ENCODE assay signal across 31 cellular contexts in genomic region chr21:29309703-29310102, GRCh38.
"Had no signal": no experiment of that assay in that cellular context is flagged by ENCODE, and none has a peak within 500 bp of the region (broad histone marks: within the 10 kb centered on the region; RNA-seq: fewer than 3 reads in every experiment).

No MANE protein-coding gene starts in this region.

- H3K9ac ChIP-seq: parathyroid adenoma had no signal

- H3K4me3 Mint-ChIP-seq: natural killer cell treated with Interleukin-12 subunit alpha and Interleukin-12 subunit beta and Interleukin-15 and Interleukin-18, amount 100 ng/mL, for 72 hours; nephron progenitor cell; neural crest cell; stimulated activated memory B cell treated with anti-CD40 and anti-IgM and Interleukin-4, amounts not matched to agents 10 μg/mL and 1 μg/mL and 100 μg/mL, for 72 hours; stimulated activated naive CD8-positive, alpha-beta T cell treated with anti-CD3 and anti-CD28 coated beads, Interleukin-15, amount 100 ng/mL, for 72 hours; type B pancreatic cell had no signal

- FAIRE-seq: small intestine had no signal

- H3K27ac Mint-ChIP-seq: naive thymus-derived CD8-positive, alpha-beta T cell; natural killer cell treated with Interleukin-12 subunit alpha and Interleukin-12 subunit beta and Interleukin-15 and Interleukin-18, amount 100 ng/mL, for 72 hours; nephron progenitor cell; progenitor cell of endocrine pancreas; stimulated activated naive CD8-positive, alpha-beta T cell treated with anti-CD3 and anti-CD28 coated beads, Interleukin-15, amount 100 ng/mL, for 72 hours; type B pancreatic cell had no signal

- H3K27me3 Mint-ChIP-seq: naive thymus-derived CD8-positive, alpha-beta T cell; natural killer cell treated with Interleukin-12 subunit alpha and Interleukin-12 subunit beta and Interleukin-15 and Interleukin-18, amount 100 ng/mL, for 72 hours; progenitor cell of endocrine pancreas; stimulated activated memory B cell treated with anti-CD40 and anti-IgM and Interleukin-4, amounts not matched to agents 10 μg/mL and 1 μg/mL and 100 μg/mL, for 72 hours; stimulated activated naive CD8-positive, alpha-beta T cell treated with anti-CD3 and anti-CD28 coated beads, Interleukin-15, amount 100 ng/mL, for 72 hours; type B pancreatic cell had no signal

- H2AFZ ChIP-seq: parathyroid adenoma had no signal

- H3K9me3 Mint-ChIP-seq: naive thymus-derived CD8-positive, alpha-beta T cell; natural killer cell treated with Interleukin-12 subunit alpha and Interleukin-12 subunit beta and Interleukin-15 and Interleukin-18, amount 100 ng/mL, for 72 hours; type B pancreatic cell had no signal

- DNase-seq: naive thymus-derived CD8-positive, alpha-beta T cell; nephron progenitor cell; nucleus accumbens; ovary; posterior cingulate gyrus; psoas muscle; right cardiac atrium; right lobe of liver; sigmoid colon; small intestine; stimulated activated CD4-positive, alpha-beta T cell treated with anti-CD3 and anti-CD28 coated beads, Interleukin-15, amount 100 ng/mL, for 24 hours; stimulated activated CD4-positive, alpha-beta T cell treated with anti-CD3 and anti-CD28 coated beads, Interleukin-2, amount 100 ng/mL, for 24 hours; stimulated activated CD4-positive, alpha-beta T cell treated with anti-CD3 and anti-CD28 coated beads, Interleukin-2, amount 100 ng/mL, for 48 hours; stimulated activated CD4-positive, alpha-beta T cell treated with anti-CD3 and anti-CD28 coated beads, Interleukin-4, amount 100 ng/mL, for 24 hours; stimulated activated naive CD4-positive, alpha-beta T cell; stimulated activated naive CD8-positive, alpha-beta T cell treated with anti-CD3 and anti-CD28 coated beads, Interleukin-15, amount 100 ng/mL, for 72 hours; stimulated activated naive CD8-positive, alpha-beta T cell treated with anti-CD3 and anti-CD28 coated beads, Interleukin-15, Interleukin-2, amounts not matched to agents 100 U/mL and 50 U/mL, for 24 hours; substantia nigra; testis; tibial artery; transverse colon; upper lobe of right lung; uterus had no signal

- H3K4me3 ChIP-seq: ovary, psoas muscle, right lobe of liver, sigmoid colon, suprapubic skin, testis, tibial artery, transverse colon, upper lobe of right lung, uterus had no signal

- H3K27ac ChIP-seq: neutrophil, ovary, parathyroid adenoma, psoas muscle, right lobe of liver, sigmoid colon, suprapubic skin, testis, tibial artery, transverse colon, upper lobe of right lung, uterus had no signal

- H3K9me3 ChIP-seq: neutrophil, ovary, psoas muscle, right lobe of liver, sigmoid colon, suprapubic skin, testis, tibial artery, transverse colon, upper lobe of right lung, uterus had no signal

- H3K27me3 ChIP-seq: neutrophil, ovary, right lobe of liver, sigmoid colon, suprapubic skin, testis, tibial artery, transverse colon, upper lobe of right lung, uterus had no signal

- H3K36me3 ChIP-seq: ovary, right lobe of liver, sigmoid colon, suprapubic skin, tibial artery, transverse colon, upper lobe of right lung, uterus had no signal

- ATAC-seq: naive thymus-derived CD8-positive, alpha-beta T cell; natural killer cell treated with Interleukin-12 subunit alpha and Interleukin-12 subunit beta and Interleukin-15 and Interleukin-18, amount 100 ng/mL, for 72 hours; psoas muscle; right cardiac atrium; right lobe of liver; stimulated activated memory B cell treated with anti-CD40 and anti-IgM and Interleukin-4, amounts not matched to agents 10 μg/mL and 1 μg/mL and 100 μg/mL, for 72 hours; stimulated activated naive CD8-positive, alpha-beta T cell treated with anti-CD3 and anti-CD28 coated beads, Interleukin-15, amount 100 ng/mL, for 72 hours; stimulated activated naive CD8-positive, alpha-beta T cell treated with anti-CD3 and anti-CD28 coated beads, Interleukin-15, Interleukin-2, amounts not matched to agents 100 U/mL and 50 U/mL, for 24 hours; upper lobe of right lung had no signal
